9 cellular contexts compared by ENCODE assay signal in the genomic region with DNA sequence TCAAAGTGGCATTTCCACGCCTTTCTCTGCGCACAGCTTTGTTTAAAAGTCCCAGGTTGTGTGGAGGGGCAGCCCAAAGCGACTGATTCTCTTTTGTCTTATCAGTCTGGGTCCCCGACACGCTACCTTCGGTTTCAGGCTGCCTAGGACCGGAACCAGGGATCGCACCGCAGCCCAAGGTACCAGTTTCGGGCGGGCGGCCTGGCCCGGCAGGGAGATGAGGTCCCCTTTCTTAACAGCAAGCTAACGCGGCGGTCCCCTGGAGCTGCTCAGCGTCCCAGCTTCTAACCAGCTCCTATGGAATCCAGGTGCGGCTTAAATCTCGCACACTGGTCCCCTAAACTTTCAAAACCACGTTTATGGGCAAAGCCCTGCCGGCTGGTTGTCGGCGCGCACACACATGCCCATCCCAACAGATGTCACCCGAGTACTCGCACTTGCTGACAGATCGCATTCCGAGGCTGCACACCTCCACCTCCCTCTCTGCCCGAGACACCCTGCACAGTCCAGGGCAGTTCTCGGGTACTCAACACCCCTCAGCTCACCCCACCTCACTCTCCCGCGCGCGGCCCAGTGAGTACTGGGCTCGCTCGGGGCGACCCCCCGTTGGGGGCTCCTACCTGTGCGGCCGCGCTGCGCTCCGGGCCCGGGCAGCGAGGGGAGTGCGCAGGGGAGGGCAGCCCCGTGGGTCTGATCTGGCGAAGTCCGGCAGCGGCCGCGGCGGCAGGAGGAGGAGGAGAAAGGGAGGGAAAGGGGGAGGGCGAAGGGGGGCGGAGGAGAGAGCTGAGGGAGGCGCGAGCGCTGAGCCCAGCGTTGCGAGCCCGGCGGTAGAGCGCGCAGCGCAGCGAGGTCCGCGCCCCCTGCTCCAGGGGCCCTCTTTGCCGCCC. TPM values are rescaled to one million over a fixed set of nuclear protein-coding genes. Genes with fewer than 3 reads are reported as not detected.
DNase-seq lines count a peak whose midpoint lies in the region; TF ChIP-seq lines count a peak whose summit lies in the region.
"Had no signal": no experiment of that assay in that cellular context is flagged by ENCODE, and none has a peak within 500 bp of the region (broad histone marks: within the 10 kb centered on the region; RNA-seq: fewer than 3 reads in every experiment).

A gene with protein sequence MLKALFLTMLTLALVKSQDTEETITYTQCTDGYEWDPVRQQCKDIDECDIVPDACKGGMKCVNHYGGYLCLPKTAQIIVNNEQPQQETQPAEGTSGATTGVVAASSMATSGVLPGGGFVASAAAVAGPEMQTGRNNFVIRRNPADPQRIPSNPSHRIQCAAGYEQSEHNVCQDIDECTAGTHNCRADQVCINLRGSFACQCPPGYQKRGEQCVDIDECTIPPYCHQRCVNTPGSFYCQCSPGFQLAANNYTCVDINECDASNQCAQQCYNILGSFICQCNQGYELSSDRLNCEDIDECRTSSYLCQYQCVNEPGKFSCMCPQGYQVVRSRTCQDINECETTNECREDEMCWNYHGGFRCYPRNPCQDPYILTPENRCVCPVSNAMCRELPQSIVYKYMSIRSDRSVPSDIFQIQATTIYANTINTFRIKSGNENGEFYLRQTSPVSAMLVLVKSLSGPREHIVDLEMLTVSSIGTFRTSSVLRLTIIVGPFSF (minus strand): TSS at position 692 of the 887 bp plus-strand sequence. CDS start 1,342 bp downstream, outside the sequence.

- DNase-seq in NCI-H1417 (lab: John Stamatoyannopoulos, UW) (peak; percentile 25 to 71 (median 69)), NCI-H1417 treated with DMSO at 0.1 percent for 48 hours (lab: John Stamatoyannopoulos, UW) (no peak), HT1080 (ENCODE audit: low read depth) (peak; percentile 68), head of caudate nucleus (peak in 40 of 42 donors; percentile 31 to 81 (median 61)), ovary (peak; percentile 82 to 88 (median 83)), GM19238 (ENCODE audit: insufficient read length, low spot score) (no peak), NCI-H1048 (lab: John Stamatoyannopoulos, UW) (no peak)

- TF ChIP-seq CTCF in WI38 (IDR thresholded peaks at IDR 0.05; ENCODE audit: low read depth, low read length) (no peak), ovary (IDR thresholded peaks at IDR 0.05) (no peak)

- no peaks in the 10 kb centered on the region for H3K27me3 ChIP-seq in ovary

- H3K4me3 ChIP-seq in WI38 (ENCODE audit: low read depth, low read length) (peak within 1 kb of the TSS; percentile 94), ovary (peak within 1 kb of the TSS; percentile 83)

- intact Hi-C loops in head of caudate nucleus (cut with DNase I) = no loop called here
- intact Hi-C loops in ovary (cut with DNase I) = no loop called here

- no peak for TF ChIP-seq EP300 in ovary (IDR thresholded peaks at IDR 0.05)

- peak; percentile 66 for TF ChIP-seq POLR2A in ovary (IDR thresholded peaks at IDR 0.05)

- H3K4me1 ChIP-seq in ovary (ENCODE audit: insufficient read depth) = peaks cover 1% of the 10 kb centered on the region

- WGBS in ovary, 3 donors = 0 to 1% (median 0%) methylated on average over 57 to 69 of the region's 69 CpGs

- H3K36me3 ChIP-seq in ovary = no peaks in the 10 kb centered on the region

- peak within 1 kb of the TSS; percentile 59 to 65 for H3K27ac ChIP-seq in ovary
- H3K27ac ChIP-seq: C4-2B had no signal

- no peaks in the 10 kb centered on the region for H3K9me3 ChIP-seq in ovary

RNA-seq across cellular contexts. Expression of the gene that starts here (rescaled TPM):
- 296 and 336 TPM in 2 replicates for total RNA-seq in HT1080 (2014; rRNA removed; shearing (Covaris generic))
- polyA plus RNA-seq in HT1080 (2015; cell fraction: cytosol; rRNA removed) = 550 and 773 TPM in 2 replicates
- 1,602 and 1,732 TPM in 2 replicates for polyA plus RNA-seq in HT1080 (2015; cell fraction: nucleus; rRNA removed)
- total RNA-seq in ovary = 100 to 1,000 TPM; 204 to 350 (median 282) TPM
- 100 to 1,000 TPM; 238 to 482 TPM for polyA plus RNA-seq in ovary

Comparison
In these comparisons a context has a peak if more than half of its experiments do, and no peak if none do; other contexts are left out.
1. DNase-seq: peak in NCI-H1417 (3 of 3), HT1080 (single experiment), head of caudate nucleus (40 of 42) and ovary (5 of 5); none in NCI-H1417 treated with DMSO at 0.1 percent for 48 hours (single experiment), GM19238 (single experiment) and NCI-H1048 (single experiment).